ENCODE assay signal across 27 cellular contexts in genomic region chr2:4408311-4408710, GRCh38.
"Had no signal": no experiment of that assay in that cellular context is flagged by ENCODE, and none has a peak within 500 bp of the region (broad histone marks: within the 10 kb centered on the region; RNA-seq: fewer than 3 reads in every experiment).

No MANE protein-coding gene starts in this region.

- H3K9me3 Mint-ChIP-seq: mesothelial cell of epicardium had no signal

- H3K27ac Mint-ChIP-seq: effector memory CD8-positive, alpha-beta T cell; immature natural killer cell; memory B cell; mesothelial cell of epicardium; naive B cell; natural killer cell treated with Interleukin-12 subunit alpha and Interleukin-12 subunit beta and Interleukin-15 and Interleukin-18, amount 100 ng/mL, for 72 hours; stimulated activated naive B cell treated with anti-CD40 and anti-IgM and Interleukin-4, amounts not matched to agents 10 μg/mL and 1 μg/mL and 100 μg/mL, for 72 hours; stimulated activated naive CD8-positive, alpha-beta T cell treated with anti-CD3 and anti-CD28 coated beads, Interleukin-15, Interleukin-2, amounts not matched to agents 100 ng/mL and 50 ng/mL, for 24 hours had no signal

- H3K4me3 Mint-ChIP-seq: effector memory CD8-positive, alpha-beta T cell; immature natural killer cell; memory B cell; mesothelial cell of epicardium; naive B cell; natural killer cell treated with Interleukin-12 subunit alpha and Interleukin-12 subunit beta and Interleukin-15 and Interleukin-18, amount 100 ng/mL, for 72 hours; stimulated activated naive B cell treated with anti-CD40 and anti-IgM and Interleukin-4, amounts not matched to agents 10 μg/mL and 1 μg/mL and 100 μg/mL, for 72 hours; stimulated activated naive CD8-positive, alpha-beta T cell treated with anti-CD3 and anti-CD28 coated beads, Interleukin-15, Interleukin-2, amounts not matched to agents 100 ng/mL and 50 ng/mL, for 24 hours had no signal

- ATAC-seq: effector memory CD8-positive, alpha-beta T cell; left colon; mucosa of descending colon; natural killer cell treated with Interleukin-12 subunit alpha and Interleukin-12 subunit beta and Interleukin-15 and Interleukin-18, amount 100 ng/mL, for 72 hours; pancreas; right lobe of liver; stimulated activated naive B cell treated with anti-CD40 and anti-IgM and Interleukin-4, amounts not matched to agents 10 μg/mL and 1 μg/mL and 100 μg/mL, for 72 hours; upper lobe of right lung had no signal

- H3K36me3 Mint-ChIP-seq: memory B cell; mesothelial cell of epicardium; naive B cell; stimulated activated naive B cell treated with anti-CD40 and anti-IgM and Interleukin-4, amounts not matched to agents 10 μg/mL and 1 μg/mL and 100 μg/mL, for 72 hours had no signal

- H3K4me1 Mint-ChIP-seq: memory B cell; mesothelial cell of epicardium; stimulated activated naive B cell treated with anti-CD40 and anti-IgM and Interleukin-4, amounts not matched to agents 10 μg/mL and 1 μg/mL and 100 μg/mL, for 72 hours had no signal

- H3K4me3 ChIP-seq: esophagus squamous epithelium, lung, mucosa of descending colon, pancreas, right lobe of liver, thoracic aorta, transverse colon, upper lobe of right lung, uterus had no signal

- H3K36me3 ChIP-seq: esophagus squamous epithelium, neutrophil, pancreas, right lobe of liver, thoracic aorta, transverse colon, upper lobe of right lung, uterus had no signal

- H3K27me3 Mint-ChIP-seq: effector memory CD8-positive, alpha-beta T cell; memory B cell; naive B cell; natural killer cell treated with Interleukin-12 subunit alpha and Interleukin-12 subunit beta and Interleukin-15 and Interleukin-18, amount 100 ng/mL, for 72 hours; stimulated activated naive B cell treated with anti-CD40 and anti-IgM and Interleukin-4, amounts not matched to agents 10 μg/mL and 1 μg/mL and 100 μg/mL, for 72 hours; stimulated activated naive CD8-positive, alpha-beta T cell treated with anti-CD3 and anti-CD28 coated beads, Interleukin-15, Interleukin-2, amounts not matched to agents 100 ng/mL and 50 ng/mL, for 24 hours had no signal

- H3K27me3 ChIP-seq: esophagus squamous epithelium, neutrophil, pancreas, right lobe of liver, transverse colon, upper lobe of right lung, uterus had no signal

- H3K4me1 ChIP-seq: esophagus squamous epithelium, pancreas, right lobe of liver, transverse colon, upper lobe of right lung, uterus had no signal

- H3K27ac ChIP-seq: esophagus squamous epithelium, neutrophil, pancreas, right lobe of liver, thoracic aorta, transverse colon, upper lobe of right lung, uterus had no signal

- DNase-seq: cortex of kidney; effector memory CD8-positive, alpha-beta T cell; erythroblast; esophagus squamous epithelium; hypothalamus; immature natural killer cell; islet precursor cell; kidney glomerular epithelial cell; left colon; mucosa of descending colon; naive B cell; pancreas; right lobe of liver; small intestine; stimulated activated CD4-positive, alpha-beta T cell treated with anti-CD3 and anti-CD28 coated beads, Interleukin-15, amount 100 ng/mL, for 24 hours; stimulated activated CD4-positive, alpha-beta T cell treated with anti-CD3 and anti-CD28 coated beads, Interleukin-2, amount 100 ng/mL, for 48 hours; stimulated activated naive B cell treated with anti-CD40 and anti-IgM and Interleukin-4, amounts not matched to agents 10 μg/mL and 1 μg/mL and 100 μg/mL, for 72 hours; transverse colon; upper lobe of right lung; uterus had no signal
